Comparison of ENCODE assay signal across 15 cellular contexts in genomic region chr5:78971998-78972397, GRCh38. TPM values are rescaled to one million over a fixed set of nuclear protein-coding genes. Genes with fewer than 3 reads are reported as not detected.
A peak's percentile ranks its signal among the peaks of the same experiment; 100 is the strongest.
DNase-seq lines count a peak whose midpoint lies in the region; ATAC-seq and TF ChIP-seq lines count a peak whose summit lies in the region.
"Had no signal": no experiment of that assay in that cellular context is flagged by ENCODE, and none has a peak within 500 bp of the region (broad histone marks: within the 10 kb centered on the region; RNA-seq: fewer than 3 reads in every experiment).

No MANE protein-coding gene starts in this region.

- H3K36me3 Mint-ChIP-seq in endodermal cell (ENCODE audit: low read depth): peaks cover 14% of the 10 kb centered on the region

- H3K36me3 ChIP-seq in SK-N-MC (ENCODE audit: insufficient read depth, low read length): no peaks in the 10 kb centered on the region
- no peaks in the 10 kb centered on the region for H3K36me3 ChIP-seq in endodermal cell (ENCODE audit: control insufficient read depth, insufficient read depth, low read length)
- H3K36me3 ChIP-seq in mucosa of rectum (ENCODE audit: control insufficient read depth in 2 of 2, insufficient read depth in 2 of 2, low read length in 2 of 2): no peaks in the 10 kb centered on the region
- H3K36me3 ChIP-seq in upper lobe of right lung: no peaks in the 10 kb centered on the region

- no peaks in the 10 kb centered on the region for H3K9me3 Mint-ChIP-seq in endodermal cell
- H3K9me3 Mint-ChIP-seq: GM23338 had no signal

- TF ChIP-seq CTCF in endodermal cell (conservative IDR thresholded peaks at IDR 0.05) (no peak), upper lobe of right lung (IDR thresholded peaks at IDR 0.05) (no peak)

- 58% methylated on average over 2 of the region's 2 CpGs; no CpG with 5 or more reads in 1 of the 2 experiments for WGBS in endodermal cell (ENCODE audit: insufficient coverage in 1 of 2, insufficient read length in 1 of 2), 2 experiments

- H3K27ac Mint-ChIP-seq in endodermal cell: no peak overlapping the region
- H3K27ac Mint-ChIP-seq: GM23338 had no signal

- peaks cover 36% of the 10 kb centered on the region for H3K4me1 Mint-ChIP-seq in endodermal cell

- no peaks in the 10 kb centered on the region for H3K27me3 Mint-ChIP-seq in endodermal cell (ENCODE audit: insufficient read depth)

- DNase-seq in SK-N-MC (ENCODE audit: low read depth, low spot score) (no peak), endodermal cell (peak; percentile 56), upper lobe of right lung (no peak), head of caudate nucleus (no peak), NCI-H187 (lab: John Stamatoyannopoulos, UW) (no peak), amniotic stem cell (lab: John Stamatoyannopoulos, UW) (no peak)
- DNase-seq: Calu3, DND-41, GF-D8, Karpas-422, MM.1S, NCI-H2171 had no signal

- peaks cover 11% of the 10 kb centered on the region for H3K4me1 ChIP-seq in endodermal cell (ENCODE audit: control insufficient read depth, insufficient read depth, low read length)
- peaks cover 32 to 41% of the 10 kb centered on the region in 2 donors for H3K4me1 ChIP-seq in mucosa of rectum (ENCODE audit: control insufficient read depth in 2 of 2, insufficient read depth in 2 of 2, low read length in 2 of 2)
- H3K4me1 ChIP-seq in upper lobe of right lung: peaks cover 19% of the 10 kb centered on the region

- H3K9me3 ChIP-seq in SK-N-MC (ENCODE audit: low read depth, low read length): no peaks in the 10 kb centered on the region
- no peaks in the 10 kb centered on the region for H3K9me3 ChIP-seq in endodermal cell (ENCODE audit: control insufficient read depth, low read length)
- H3K9me3 ChIP-seq in mucosa of rectum (ENCODE audit: control insufficient read depth in 2 of 2, low read length in 2 of 2): no peaks in the 10 kb centered on the region
- H3K9me3 ChIP-seq in upper lobe of right lung: no peaks in the 10 kb centered on the region

- no peak overlapping the region for H3K4me3 Mint-ChIP-seq in endodermal cell
- H3K4me3 Mint-ChIP-seq: GM23338 had no signal

- peak overlapping the region; percentile 70 for H3K4me3 ChIP-seq in SK-N-MC
- H3K4me3 ChIP-seq in endodermal cell (ENCODE audit: low read length): no peak overlapping the region
- no peak overlapping the region for H3K4me3 ChIP-seq in mucosa of rectum (ENCODE audit: low read length in 2 of 2)
- H3K4me3 ChIP-seq in upper lobe of right lung: no peak overlapping the region
- H3K4me3 ChIP-seq: GM23338 had no signal

- H3K27ac ChIP-seq in SK-N-MC (no peak overlapping the region), endodermal cell (ENCODE audit: low read depth, low read length) (no peak overlapping the region), mucosa of rectum (ENCODE audit: low read depth in 2 of 2, low read length in 2 of 2) (peak overlapping the region; percentile 50 to 57), upper lobe of right lung (no peak overlapping the region)

- intact Hi-C loops in upper lobe of right lung (cut with DNase I): no loop called here
- intact Hi-C loops in head of caudate nucleus (cut with DNase I): loop anchor here (5.0 to 10.0 kb wide), 3 partner anchors 67 to 607 kb away; partner anchors contain the start of gene SCAMP1

- ATAC-seq in upper lobe of right lung: peak; percentile 15
- ATAC-seq: GM23338, Panc1 had no signal

- H3K9ac ChIP-seq in SK-N-MC (ENCODE audit: insufficient read length) (no peak overlapping the region), endodermal cell (ENCODE audit: extremely low read depth, low read length, poor library complexity, severe bottlenecking) (no peak overlapping the region), mucosa of rectum (ENCODE audit: low read depth in 1 of 2, low read length in 2 of 2) (no peak overlapping the region)

- H3K27me3 ChIP-seq in endodermal cell (ENCODE audit: control insufficient read depth, insufficient read depth, low read length, poor library complexity, severe bottlenecking): no peaks in the 10 kb centered on the region
- no peaks in the 10 kb centered on the region for H3K27me3 ChIP-seq in mucosa of rectum (ENCODE audit: control insufficient read depth in 2 of 2, insufficient read depth in 2 of 2, low read length in 2 of 2)
- no peaks in the 10 kb centered on the region for H3K27me3 ChIP-seq in upper lobe of right lung

RNA-seq across cellular contexts. Expression of gene ARSB, which starts 13.1 kb away (rescaled TPM):
- total RNA-seq in endodermal cell (10 to 100 TPM; 28.1 TPM), upper lobe of right lung (15.8 TPM)
- 11.4 TPM for polyA plus RNA-seq in endodermal cell (2013, experiment 1 of 2)
- polyA plus RNA-seq in endodermal cell (2013, experiment 2 of 2): 12.8 TPM

Comparison
In these comparisons a context has a peak if more than half of its experiments do, and no peak if none do; other contexts are left out.
1. H3K27ac ChIP-seq: peak in mucosa of rectum (2 of 2); none in SK-N-MC (single experiment), endodermal cell (single experiment) and upper lobe of right lung (single experiment).